In the genomic region with DNA sequence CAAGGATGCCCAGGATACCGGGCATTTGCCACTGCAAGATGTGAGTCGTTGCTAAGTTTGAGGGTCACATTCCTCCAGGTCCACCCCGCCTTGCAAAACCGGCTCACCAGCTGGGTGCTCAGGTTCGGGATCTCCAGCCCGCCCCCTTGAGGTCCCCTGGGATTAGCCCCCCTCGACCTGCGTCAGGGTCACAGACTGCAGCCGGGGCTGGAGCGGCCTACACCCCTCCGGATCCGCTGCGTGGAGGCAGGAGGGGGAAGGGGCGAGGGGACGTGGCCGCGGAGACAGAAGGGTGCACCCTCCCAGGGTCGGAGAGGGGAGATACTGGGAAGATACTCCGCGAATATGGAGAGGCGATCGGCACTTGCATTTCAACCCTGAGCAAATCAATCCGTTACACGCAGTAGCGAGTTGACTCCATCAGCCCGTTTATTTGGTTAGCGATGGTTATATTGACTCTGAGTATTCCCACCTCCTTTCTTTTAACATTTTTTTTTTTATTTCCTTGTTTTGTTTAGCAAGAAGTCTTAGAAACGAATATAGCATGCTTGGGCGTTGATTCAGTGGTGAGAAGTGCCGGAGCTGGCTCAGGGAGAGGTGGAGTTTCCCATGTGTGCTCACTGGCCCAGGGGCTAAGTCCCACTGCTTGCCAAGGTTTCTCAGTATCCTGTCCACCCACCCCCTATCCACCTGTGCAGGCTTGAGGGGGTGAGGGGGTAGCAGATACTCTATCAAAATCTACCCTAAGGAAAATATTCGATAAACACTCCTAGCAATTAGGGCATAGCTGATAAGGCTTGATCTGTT, we compare ENCODE assay signal across 8 cellular contexts. TPM values are rescaled to one million over a fixed set of nuclear protein-coding genes. Genes with fewer than 3 reads are reported as not detected.
DNase-seq lines count a peak whose midpoint lies in the region; ATAC-seq and TF ChIP-seq lines count a peak whose summit lies in the region.

No MANE protein-coding gene starts in this region.

- 5% methylated on average over 19 of the region's 31 CpGs for WGBS in suprapubic skin

- peak overlapping the region; percentile 82 for H3K9ac ChIP-seq in KMS-11

- no peaks in the 10 kb centered on the region for H3K27me3 ChIP-seq in KMS-11 (ENCODE audit: insufficient read depth, low read depth)
- no peaks in the 10 kb centered on the region for H3K27me3 ChIP-seq in lower lobe of right lung (ENCODE audit: low read depth)
- no peaks in the 10 kb centered on the region for H3K27me3 ChIP-seq in suprapubic skin

- H3K4me1 ChIP-seq in KMS-11 (ENCODE audit: low read depth, poor library complexity, severe bottlenecking) (peaks cover 74% of the 10 kb centered on the region), lower lobe of right lung (peaks cover 47% of the 10 kb centered on the region), suprapubic skin (peaks cover 25% of the 10 kb centered on the region)

- no peaks in the 10 kb centered on the region for H3K27me3 Mint-ChIP-seq in effector memory CD8-positive, alpha-beta T cell

- H3K36me3 ChIP-seq in KMS-11 (ENCODE audit: insufficient read depth) (peaks cover 3% of the 10 kb centered on the region; the same call in 1 of the 2 replicates), lower lobe of right lung (no peaks in the 10 kb centered on the region), suprapubic skin (no peaks in the 10 kb centered on the region)

- H3K27ac Mint-ChIP-seq in effector memory CD8-positive, alpha-beta T cell = peak overlapping the region; percentile 71 to 85

- no peak for TF ChIP-seq EP300 in suprapubic skin (IDR thresholded peaks at IDR 0.05)

- TF ChIP-seq CTCF in KMS-11 (conservative IDR thresholded peaks at IDR 0.05; ENCODE audit: low read depth, low read length) = peak; percentile 22; the same call in 1 of the 2 replicates
- TF ChIP-seq CTCF in lower lobe of right lung (IDR thresholded peaks at IDR 0.05) = no peak
- TF ChIP-seq CTCF in suprapubic skin (IDR thresholded peaks at IDR 0.05) = no peak

- no peak for DNase-seq in effector memory CD8-positive, alpha-beta T cell
- DNase-seq in lower lobe of right lung = peak; percentile 63
- DNase-seq in suprapubic skin (ENCODE audit: low spot score in 2 of 2) = peak; percentile 75 to 84
- no peak for DNase-seq in GOT3 (lab: John Stamatoyannopoulos, UW)

- H3K9me3 ChIP-seq in lower lobe of right lung (no peaks in the 10 kb centered on the region), suprapubic skin (no peaks in the 10 kb centered on the region)

- H3K4me2 ChIP-seq in KMS-11 = peak overlapping the region; percentile 54

- peaks cover 19% of the 10 kb centered on the region for H3K36me3 Mint-ChIP-seq in effector memory CD8-positive, alpha-beta T cell (ENCODE audit: insufficient read depth)

- peak; percentile 22 for ATAC-seq in GM21619 (IDR thresholded peaks at IDR 0.05; ENCODE audit: unreplicated experiment)
- peak; percentile 3 to 4 for ATAC-seq in activated CD4-positive, CD25-positive, alpha-beta regulatory T cell treated with anti-CD3 and anti-CD28 coated beads, Interleukin-2, amount 50 U/mL, for 24 hours
- peak; percentile 23 for ATAC-seq in effector memory CD8-positive, alpha-beta T cell (replicated peaks)
- ATAC-seq in lower lobe of right lung = peak; percentile 70 to 84

- H2AFZ ChIP-seq in KMS-11 (ENCODE audit: low read depth) = peak overlapping the region; percentile 70

- H4K20me1 ChIP-seq in KMS-11 (ENCODE audit: insufficient read depth) = no peaks in the 10 kb centered on the region

- H3K79me2 ChIP-seq in KMS-11 (ENCODE audit: insufficient read depth, low read depth) = peaks cover 58% of the 10 kb centered on the region

- H3K4me1 Mint-ChIP-seq in effector memory CD8-positive, alpha-beta T cell (ENCODE audit: low read depth in 2 of 2) = peaks cover 30 to 44% of the 10 kb centered on the region in 2 donors

- H3K4me3 ChIP-seq in GM08714 (ENCODE audit: low read length) (peak overlapping the region; percentile 94), KMS-11 (IDR thresholded peaks at IDR 0.05; ENCODE audit: insufficient read depth, low read depth, low read length) (peak overlapping the region; percentile 57), lower lobe of right lung (peak overlapping the region; percentile 95), suprapubic skin (peak overlapping the region; percentile 83)

- no peaks in the 10 kb centered on the region for H3K9me3 Mint-ChIP-seq in effector memory CD8-positive, alpha-beta T cell

- peak overlapping the region; percentile 70 for H3K27ac ChIP-seq in KMS-11
- H3K27ac ChIP-seq in lower lobe of right lung = peak overlapping the region; percentile 99
- peak overlapping the region; percentile 94 for H3K27ac ChIP-seq in suprapubic skin

- H3K4me3 Mint-ChIP-seq in effector memory CD8-positive, alpha-beta T cell = peak overlapping the region; percentile 80 to 83

- intact Hi-C loops in lower lobe of right lung (cut with DNase I) = no loop called here

- TF ChIP-seq POLR2A in suprapubic skin (IDR thresholded peaks at IDR 0.05) = no peak

RNA-seq across cellular contexts. Expression of a gene that starts 1.0 kb away (rescaled TPM):
- total RNA-seq in lower lobe of right lung (34.5 TPM), suprapubic skin (1 to 10 TPM; 3.3 to 6.5 (median 3.8) TPM)

RNA-seq across cellular contexts. Expression of a gene that starts 35.4 kb away (rescaled TPM):
- total RNA-seq in lower lobe of right lung = 49.1 TPM
- total RNA-seq in suprapubic skin = 10 to 100 TPM; 20.7 to 28.1 (median 23.4) TPM

Comparison
In these comparisons a context has a peak if more than half of its experiments do, and no peak if none do; other contexts are left out.
1. ATAC-seq: peak in every context shown above with its lines; median percentile 77 in lower lobe of right lung; 23 in effector memory CD8-positive, alpha-beta T cell; 22 in GM21619; 4 in activated CD4-positive, CD25-positive, alpha-beta regulatory T cell treated with anti-CD3 and anti-CD28 coated beads, Interleukin-2, amount 50 U/mL, for 24 hours.
2. DNase-seq: peak in lower lobe of right lung (single experiment) and suprapubic skin (2 of 2); none in effector memory CD8-positive, alpha-beta T cell (0 of 3) and GOT3 (single experiment).
3. Peak in every context shown above with its lines, with median percentiles within 50 percentile points of each other: H3K4me3 ChIP-seq and H3K27ac ChIP-seq.